In genomic region chr22:20520093-20520511, GRCh38 we compare ENCODE assay signal across 11 cellular contexts. TPM values are rescaled to one million over a fixed set of nuclear protein-coding genes. Genes with fewer than 3 reads are reported as not detected.
DNase-seq lines count a peak whose midpoint lies in the region; ATAC-seq, FAIRE-seq and TF ChIP-seq lines count a peak whose summit lies in the region.
"Had no signal": no experiment of that assay in that cellular context is flagged by ENCODE, and none has a peak within 500 bp of the region (broad histone marks: within the 10 kb centered on the region; RNA-seq: fewer than 3 reads in every experiment).

No MANE protein-coding gene starts in this region.

- H3K4me3 Mint-ChIP-seq in CD8-positive, alpha-beta T cell = no peak overlapping the region

- no peaks in the 10 kb centered on the region for H3K79me1 ChIP-seq in trophoblast cell (ENCODE audit: low read length)

- ATAC-seq in CD8-positive, alpha-beta T cell = peak; percentile 69
- ATAC-seq in GM21447 (IDR thresholded peaks at IDR 0.05; ENCODE audit: unreplicated experiment) = no peak

- FAIRE-seq in RCC 7860 (lab: Jason Lieb, UNC) = no peak
- no peak for FAIRE-seq in bronchial epithelial cell (lab: Jason Lieb, UNC)

- no peak for TF ChIP-seq CTCF in CD8-positive, alpha-beta T cell (IDR thresholded peaks at IDR 0.05)
- TF ChIP-seq CTCF in bronchial epithelial cell (IDR thresholded peaks at IDR 0.05; ENCODE audit: insufficient read depth, low read length, severe bottlenecking) (no peak), BE2C (IDR thresholded peaks at IDR 0.05; ENCODE audit: low read depth, low read length) (no peak)

- whole genome bisulfite sequencing in trophoblast cell (ENCODE audit: extremely low coverage, insufficient coverage, insufficient read length) = no CpG with 5 or more reads among the region's 7 CpGs

- H3K4me2 ChIP-seq in trophoblast cell (ENCODE audit: low read length) = no peak overlapping the region

- H3K9me3 Mint-ChIP-seq in CD8-positive, alpha-beta T cell = no peaks in the 10 kb centered on the region

- DNase-seq in CD8-positive, alpha-beta T cell = peak in 3 of 7 experiments; percentile 30 to 47 (median 40)
- DNase-seq in RCC 7860 (ENCODE audit: low spot score) (peak; percentile 65), bronchial epithelial cell (ENCODE audit: low read depth) (peak; percentile 39), trophoblast cell (peak in 1 of 2 donors; percentile 18), BE2C (no peak), pons (ENCODE audit: low spot score) (no peak), superior temporal gyrus (ENCODE audit: extremely low spot score) (no peak)
- DNase-seq: effector CD8-positive, alpha-beta T cell; GF-D8; left cardiac atrium had no signal

- no peak overlapping the region for H2AK5ac ChIP-seq in trophoblast cell (ENCODE audit: low read length)

- no peak overlapping the region for H3K14ac ChIP-seq in trophoblast cell (ENCODE audit: low read length)

- no peak overlapping the region for H2BK12ac ChIP-seq in trophoblast cell (ENCODE audit: low read length)

- no peak overlapping the region for H3K4me3 ChIP-seq in CD8-positive, alpha-beta T cell (ENCODE audit: low read depth, low read length)
- H3K4me3 ChIP-seq in bronchial epithelial cell (ENCODE audit: low read depth, low read length) (no peak overlapping the region), trophoblast cell (ENCODE audit: low read depth, low read length) (no peak overlapping the region), BE2C (ENCODE audit: low read depth, low read length) (no peak overlapping the region)

- H3K27me3 Mint-ChIP-seq in CD8-positive, alpha-beta T cell (ENCODE audit: low read depth) = no peaks in the 10 kb centered on the region

- H3K36me3 ChIP-seq in CD8-positive, alpha-beta T cell (ENCODE audit: insufficient read depth, low read length) = peaks cover 11% of the 10 kb centered on the region
- H3K36me3 ChIP-seq in bronchial epithelial cell (ENCODE audit: control insufficient read depth, insufficient read depth, low read length) = peaks cover 11% of the 10 kb centered on the region
- peaks cover 23 to 34% of the 10 kb centered on the region in 2 experiments for H3K36me3 ChIP-seq in trophoblast cell (ENCODE audit: control insufficient read depth in 1 of 2, insufficient read depth in 2 of 2, low read length in 2 of 2)
- H3K36me3 ChIP-seq in BE2C = peaks cover 25% of the 10 kb centered on the region

- no peak overlapping the region for H4K12ac ChIP-seq in trophoblast cell (ENCODE audit: low read depth, low read length)

- H3K79me2 ChIP-seq in trophoblast cell (ENCODE audit: control insufficient read depth, insufficient read depth, low read length, poor library complexity) = peaks cover 13% of the 10 kb centered on the region

- CTCF ChIA-PET in CD8-positive, alpha-beta T cell (lab: Charles Lee) = interaction anchor here (0.6 to 1.8 kb wide), 4 partner anchors 10 to 51 kb away, joined by 3 to 4 read pairs (median 3); no protein-coding TSS in a partner anchor

- H4K8ac ChIP-seq in trophoblast cell (ENCODE audit: low read depth, low read length) = no peak overlapping the region

- H3K36me3 Mint-ChIP-seq in CD8-positive, alpha-beta T cell = peaks cover 63% of the 10 kb centered on the region

- H3K4ac ChIP-seq in trophoblast cell (ENCODE audit: low read depth, low read length) = peak overlapping the region; percentile 26

- no peak overlapping the region for H3K23ac ChIP-seq in trophoblast cell (ENCODE audit: low read length)

- no peak overlapping the region for H2BK5ac ChIP-seq in trophoblast cell (ENCODE audit: low read depth, low read length, poor library complexity)

- no peak overlapping the region for H2AFZ ChIP-seq in trophoblast cell (ENCODE audit: insufficient read depth, low read length, poor library complexity)

- POLR2A ChIA-PET in CD8-positive, alpha-beta T cell (lab: Charles Lee) = interaction anchor here (1.1 kb wide), 2 partner anchors 12 to 33 kb away, joined by 3 read pairs; no protein-coding TSS in a partner anchor

- H4K91ac ChIP-seq in trophoblast cell (ENCODE audit: low read depth, low read length) = no peak overlapping the region

- peaks cover 79% of the 10 kb centered on the region for H3K4me1 Mint-ChIP-seq in CD8-positive, alpha-beta T cell (ENCODE audit: low read depth)

- H3K4me1 ChIP-seq in CD8-positive, alpha-beta T cell (ENCODE audit: insufficient read depth, low read length) = peaks cover 62% of the 10 kb centered on the region
- peaks cover under 1 to 6% of the 10 kb centered on the region in 2 experiments for H3K4me1 ChIP-seq in trophoblast cell (ENCODE audit: control insufficient read depth in 1 of 2, insufficient read depth in 2 of 2, low read length in 2 of 2)
- H3K4me1 ChIP-seq in BE2C = peaks cover 15% of the 10 kb centered on the region

- H3K18ac ChIP-seq in trophoblast cell (ENCODE audit: low read length) = peak overlapping the region; percentile 22

- no peaks in the 10 kb centered on the region for H3K9me3 ChIP-seq in CD8-positive, alpha-beta T cell (ENCODE audit: low read length)
- H3K9me3 ChIP-seq in trophoblast cell (ENCODE audit: insufficient read depth, low read depth, low read length) (no peaks in the 10 kb centered on the region), BE2C (no peaks in the 10 kb centered on the region)

- intact Hi-C loops in CD8-positive, alpha-beta T cell (cut with DNase I, micrococcal nuclease) = no loop called here

- no peaks in the 10 kb centered on the region for H3K27me3 ChIP-seq in CD8-positive, alpha-beta T cell (ENCODE audit: insufficient read depth, low read length)
- H3K27me3 ChIP-seq in bronchial epithelial cell (ENCODE audit: control insufficient read depth, insufficient read depth, low read length) (no peaks in the 10 kb centered on the region), trophoblast cell (ENCODE audit: insufficient read depth, low read length) (no peaks in the 10 kb centered on the region), BE2C (no peaks in the 10 kb centered on the region)

- H3K27ac Mint-ChIP-seq in CD8-positive, alpha-beta T cell = peak overlapping the region; percentile 78

- no peak overlapping the region for H3K9ac ChIP-seq in trophoblast cell (ENCODE audit: low read length)

- H2BK120ac ChIP-seq in trophoblast cell (ENCODE audit: insufficient read depth, low read length, poor library complexity) = no peak overlapping the region

- no peak overlapping the region for H3K27ac ChIP-seq in CD8-positive, alpha-beta T cell (ENCODE audit: low read depth, low read length)
- H3K27ac ChIP-seq in trophoblast cell (ENCODE audit: low read depth, low read length) = no peak overlapping the region

RNA-seq across cellular contexts. Expression of gene MED15, which starts 12.7 kb away (rescaled TPM):
- 100 to 1,000 TPM; 316 TPM for total RNA-seq in CD8-positive, alpha-beta T cell
- total RNA-seq in bronchial epithelial cell = 20.5 and 22.5 TPM in 2 replicates
- 85.5 and 85.6 TPM in 2 replicates for polyA plus RNA-seq in trophoblast cell (2013)
- 133 TPM for polyA plus RNA-seq in BE2C (2012; ENCODE audit: insufficient read depth, insufficient read length, low read depth)

RNA-seq across cellular contexts. Expression of gene KLHL22, which starts 24.5 kb away (rescaled TPM):
- 10 to 100 TPM; 24.6 to 27.3 TPM for total RNA-seq in CD8-positive, alpha-beta T cell
- total RNA-seq in bronchial epithelial cell = 15.7 and 17.1 TPM in 2 replicates
- polyA plus RNA-seq in trophoblast cell (2013) = 9.3 and 10.9 TPM in 2 replicates
- 41.4 TPM for polyA plus RNA-seq in BE2C (2012; ENCODE audit: insufficient read depth, insufficient read length, low read depth)

Comparison
In these comparisons a context has a peak if more than half of its experiments do, and no peak if none do; other contexts are left out.
1. DNase-seq: peak in RCC 7860 (single experiment) and bronchial epithelial cell (single experiment); none in BE2C (single experiment), pons (single experiment) and superior temporal gyrus (single experiment).
2. RNA of gene MED15, which starts 12.7 kb away (total RNA-seq): 316 TPM in CD8-positive, alpha-beta T cell; 20.5 to 22.5 TPM in bronchial epithelial cell; every median in the first group is over 10 times any median in the second.